ENCODE assay signal across 8 cellular contexts in the genomic region with DNA sequence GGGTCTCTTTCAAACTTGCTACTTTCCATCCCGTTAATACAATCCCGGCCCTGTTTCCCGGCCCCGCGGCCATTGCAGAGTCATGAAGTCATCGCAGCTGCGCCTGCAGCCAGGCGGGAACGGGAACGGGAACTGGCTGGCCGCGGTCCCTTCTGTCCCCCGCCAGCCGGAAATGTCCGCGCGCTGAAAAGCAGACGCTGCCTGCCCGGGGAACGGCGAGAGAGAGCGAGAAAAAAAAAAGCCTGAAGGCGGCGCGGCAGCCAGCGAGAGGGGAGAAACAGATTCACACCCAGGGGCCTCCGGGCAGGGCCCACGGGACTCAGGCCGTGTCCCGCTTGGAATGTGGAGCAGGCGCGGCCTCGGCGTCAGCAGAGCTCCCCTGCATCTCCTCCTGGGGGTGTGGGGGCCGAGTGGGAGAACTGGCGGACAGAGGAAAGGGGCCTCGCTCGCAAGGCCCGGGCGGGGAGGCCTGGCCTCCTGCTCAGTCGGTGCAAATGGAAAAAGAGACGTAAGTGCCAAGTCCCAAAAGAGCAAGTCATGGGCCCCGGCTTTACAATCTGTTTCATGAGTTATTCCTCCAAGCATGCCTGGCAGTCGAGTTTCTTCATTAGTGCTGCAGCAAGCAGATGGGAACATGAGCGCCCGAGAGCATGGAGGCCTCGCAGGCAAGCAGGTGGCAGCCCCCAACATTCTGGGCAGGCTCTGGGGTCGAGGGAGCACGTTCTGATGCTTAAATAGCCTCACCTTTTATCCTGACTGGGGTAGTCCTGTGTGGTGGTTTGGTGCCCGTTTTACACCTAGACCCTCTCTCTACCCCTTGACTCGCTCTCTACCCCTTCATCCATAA.
DNase-seq lines count a peak whose midpoint lies in the region; ATAC-seq, FAIRE-seq and TF ChIP-seq lines count a peak whose summit lies in the region.

No MANE protein-coding gene starts in this region.

- H3K9ac ChIP-seq in astrocyte (ENCODE audit: low read length) (peak overlapping the region; percentile 80), parathyroid adenoma (no peak overlapping the region)

- H2AFZ ChIP-seq in astrocyte (ENCODE audit: low read depth, low read length) = peak overlapping the region; percentile 97
- H2AFZ ChIP-seq in parathyroid adenoma = peak overlapping the region; percentile 59

- POLR2A ChIA-PET in A673 (lab: Charles Lee; ENCODE audit: low non-redundant PET) = no interaction called here

- no peak for FAIRE-seq in astrocyte (lab: Jason Lieb, UNC)

- no peaks in the 10 kb centered on the region for H3K9me3 ChIP-seq in A673 (ENCODE audit: low read depth, low read length, poor library complexity, severe bottlenecking)
- no peaks in the 10 kb centered on the region for H3K9me3 ChIP-seq in astrocyte (ENCODE audit: insufficient read depth, low read depth, low read length)
- H3K9me3 ChIP-seq in right atrium auricular region = no peaks in the 10 kb centered on the region
- H3K9me3 ChIP-seq in parathyroid adenoma (ENCODE audit: control insufficient read depth, low read length) = no peaks in the 10 kb centered on the region

- H3K27ac Mint-ChIP-seq in astrocyte (ENCODE audit: unreplicated experiment) = peak overlapping the region; percentile 99

- no TSS peak for BruUV-seq in A673 (replicated peaks; lab: Mats Ljungman, UMichigan)

- DNase-seq in A673 (ENCODE audit: low spot score) (peak; percentile 38), HS-5 (ENCODE audit: low read depth) (peak; percentile 29), astrocyte (ENCODE audit: low read depth) (peak; percentile 65), right atrium auricular region (ENCODE audit: low spot score) (peak; percentile 91), RKO (ENCODE audit: low spot score) (no peak), GF-D8 (lab: John Stamatoyannopoulos, UW) (no peak)

- H3K4me3 ChIP-seq in A673 (ENCODE audit: low read depth, low read length, poor library complexity, severe bottlenecking) (no peak overlapping the region), astrocyte (ENCODE audit: insufficient read depth, low read depth, low read length) (peak overlapping the region; percentile 43), right atrium auricular region (peak overlapping the region in 1 of 2 donors; percentile 44), parathyroid adenoma (ENCODE audit: low read depth, low read length) (peak overlapping the region; percentile 31)

- peak overlapping the region; percentile 81 for H3K4me3 Mint-ChIP-seq in astrocyte (ENCODE audit: unreplicated experiment)

- no peaks in the 10 kb centered on the region for H4K20me1 ChIP-seq in astrocyte (ENCODE audit: insufficient read depth, low read length)

- no peak for ATAC-seq in HG03520 (IDR thresholded peaks at IDR 0.05; ENCODE audit: unreplicated experiment)

- H3K36me3 ChIP-seq in A673 (ENCODE audit: insufficient read depth, low read length, poor library complexity, severe bottlenecking) (no peaks in the 10 kb centered on the region), astrocyte (ENCODE audit: insufficient read depth, low read length) (no peaks in the 10 kb centered on the region), right atrium auricular region (no peaks in the 10 kb centered on the region), parathyroid adenoma (ENCODE audit: control insufficient read depth, insufficient read depth, low read length) (no peaks in the 10 kb centered on the region)

- H3K4me1 ChIP-seq in A673 (ENCODE audit: insufficient read depth, low read length, poor library complexity, severe bottlenecking) (no peaks in the 10 kb centered on the region), astrocyte (ENCODE audit: insufficient read depth, low read length) (peaks cover 7% of the 10 kb centered on the region), right atrium auricular region (peaks cover 0 to 16% of the 10 kb centered on the region in 2 donors), parathyroid adenoma (no peaks in the 10 kb centered on the region)

- H3K4me1 Mint-ChIP-seq in astrocyte (ENCODE audit: low read depth, unreplicated experiment) = peaks cover 5% of the 10 kb centered on the region

- no peaks in the 10 kb centered on the region for H3K36me3 Mint-ChIP-seq in astrocyte (ENCODE audit: low read depth, unreplicated experiment)

- no peaks in the 10 kb centered on the region for H3K27me3 ChIP-seq in A673 (replicated peaks; ENCODE audit: insufficient read depth, low read depth, low read length, poor library complexity)
- H3K27me3 ChIP-seq in astrocyte (ENCODE audit: insufficient read depth, low read length) = peaks cover 3% of the 10 kb centered on the region
- no peaks in the 10 kb centered on the region for H3K27me3 ChIP-seq in right atrium auricular region
- no peaks in the 10 kb centered on the region for H3K27me3 ChIP-seq in parathyroid adenoma (ENCODE audit: control insufficient read depth, insufficient read depth, low read length)

- peak overlapping the region; percentile 81 for H3K4me2 ChIP-seq in astrocyte (ENCODE audit: low read length)
- H3K4me2 ChIP-seq in parathyroid adenoma (ENCODE audit: low read length) = peak overlapping the region; percentile 65

- CTCF ChIA-PET in A673 (lab: Charles Lee) = no interaction called here

- peaks cover 5% of the 10 kb centered on the region for H3K27me3 Mint-ChIP-seq in astrocyte (ENCODE audit: low read depth, unreplicated experiment)

- intact Hi-C loops in A673 (cut with micrococcal nuclease; ENCODE audit: unreplicated experiment) = no loop called here

- H3K79me2 ChIP-seq in astrocyte (ENCODE audit: insufficient read depth, low read length) (no peaks in the 10 kb centered on the region), parathyroid adenoma (no peaks in the 10 kb centered on the region)

- no peak overlapping the region for H3K27ac ChIP-seq in A673 (ENCODE audit: low read depth, low read length, poor library complexity, severe bottlenecking)
- peak overlapping the region; percentile 51 for H3K27ac ChIP-seq in astrocyte (ENCODE audit: low read depth, low read length)
- H3K27ac ChIP-seq in right atrium auricular region = peak overlapping the region; percentile 77 to 79
- H3K27ac ChIP-seq in parathyroid adenoma = peak overlapping the region; percentile 29

- no peak for TF ChIP-seq CTCF in A673 (conservative IDR thresholded peaks at IDR 0.05; ENCODE audit: low read depth, low read length)
- TF ChIP-seq CTCF in astrocyte (IDR thresholded peaks at IDR 0.05; ENCODE audit: insufficient read depth, low read depth, low read length) = no peak
- peak in 1 of 2 donors; percentile 48 for TF ChIP-seq CTCF in right atrium auricular region (IDR thresholded peaks at IDR 0.05)
- TF ChIP-seq CTCF in parathyroid adenoma (IDR thresholded peaks at IDR 0.05) = no peak

- peaks cover 6% of the 10 kb centered on the region for H3K9me3 Mint-ChIP-seq in astrocyte (ENCODE audit: unreplicated experiment)

Comparison
In these comparisons a context has a peak if more than half of its experiments do, and no peak if none do; other contexts are left out.
1. DNase-seq: peak in A673 (single experiment), HS-5 (single experiment), astrocyte (single experiment) and right atrium auricular region (single experiment); none in RKO (single experiment) and GF-D8 (single experiment).